In genomic region chr20:24160563-24161355, GRCh38 we compare ENCODE assay signal across 1 cellular context.
TF ChIP-seq lines count a peak whose summit lies in the region.

No MANE protein-coding gene starts in this region.

TF ChIP-seq in HepG2, 621 proteins besides CTCF, POLR2A, EP300 and RAD21 (continued from another document):
- no peak for TF ChIP-seq RERE (CRISPR knock-in tag; IDR thresholded peaks at IDR 0.05; ENCODE audit: low read depth)
- TF ChIP-seq POLR2AphosphoS2 (IDR thresholded peaks at IDR 0.05; ENCODE audit: low read depth, low read length), result no peak
- no peak for TF ChIP-seq ONECUT2 (CRISPR knock-in tag; IDR thresholded peaks at IDR 0.05)
- no peak for TF ChIP-seq ZNF121 (CRISPR knock-in tag; IDR thresholded peaks at IDR 0.05)
- peak; percentile 36; the same call in 1 of the 2 replicates for TF ChIP-seq SRF (IDR thresholded peaks at IDR 0.05; ENCODE audit: low read depth, low read length)
- no peak for TF ChIP-seq ZNF30 (CRISPR knock-in tag; IDR thresholded peaks at IDR 0.05)
- TF ChIP-seq ATF4 (CRISPR knock-in tag; IDR thresholded peaks at IDR 0.05), result no peak
- no peak for TF ChIP-seq NFYB (CRISPR knock-in tag; IDR thresholded peaks at IDR 0.05)
- no peak for TF ChIP-seq ZKSCAN5 (CRISPR knock-in tag; IDR thresholded peaks at IDR 0.05)
- peak; percentile 82 for TF ChIP-seq SMC3 (IDR thresholded peaks at IDR 0.05; ENCODE audit: low read length)
- TF ChIP-seq THAP7 (CRISPR knock-in tag; IDR thresholded peaks at IDR 0.05), result no peak
